In genomic region chr15:100309984-100310291, GRCh38 we compare ENCODE assay signal across 18 cellular contexts.
"Had no signal": no experiment of that assay in that cellular context is flagged by ENCODE, and none has a peak within 500 bp of the region (broad histone marks: within the 10 kb centered on the region; RNA-seq: fewer than 3 reads in every experiment).

No MANE protein-coding gene starts in this region.

- H3K4me1 Mint-ChIP-seq: activated CD8-positive, alpha-beta memory T cell treated with anti-CD3 and anti-CD28 coated beads, Interleukin-2, amount 10 ng/mL, durations not matched to agents 7 days and 5 days; activated naive CD4-positive, alpha-beta T cell treated with anti-CD3 and anti-CD28 coated beads, Interleukin-2, amount 50 U/mL, for 24 hours had no signal

- H3K4me3 Mint-ChIP-seq: activated CD4-positive, alpha-beta memory T cell treated with anti-CD3 and anti-CD28 coated beads for 36 hours; activated CD4-positive, alpha-beta T cell treated with anti-CD3 and anti-CD28 coated beads for 36 hours; activated CD8-positive, alpha-beta memory T cell treated with anti-CD3 and anti-CD28 coated beads, Interleukin-2, amount 10 ng/mL, durations not matched to agents 7 days and 5 days; activated naive CD4-positive, alpha-beta T cell treated with anti-CD3 and anti-CD28 coated beads, Interleukin-2, amount 50 U/mL, for 24 hours; T-helper 17 cell had no signal

- H3K9me3 Mint-ChIP-seq: activated CD4-positive, alpha-beta memory T cell treated with anti-CD3 and anti-CD28 coated beads for 36 hours; activated naive CD4-positive, alpha-beta T cell treated with anti-CD3 and anti-CD28 coated beads, Interleukin-2, amount 50 U/mL, for 24 hours; activated T-helper 2 cell treated with anti-CD3 and anti-CD28 coated beads, Interferon-gamma antibody, Interleukin-2, Interleukin-4, amounts not matched to agents 10 μg/mL and 5 μg/mL and 100 μg/mL, durations not matched to agents 14 hours and 24 hours and 36 hours had no signal

- H3K27me3 ChIP-seq: adrenal gland, cardiac muscle cell, upper lobe of left lung had no signal

- DNase-seq: activated CD4-positive, alpha-beta memory T cell treated with anti-CD3 and anti-CD28 coated beads for 36 hours; activated CD4-positive, alpha-beta T cell treated with anti-CD3 and anti-CD28 coated beads for 36 hours; activated CD8-positive, alpha-beta memory T cell treated with anti-CD3 and anti-CD28 coated beads, Interleukin-2, amount 10 ng/mL, durations not matched to agents 7 days and 5 days; activated T-cell treated with anti-CD3 and anti-CD28 coated beads, Interleukin-2, amount 50 U/mL, for 1 hour; adrenal gland; head of caudate nucleus; kidney glomerular epithelial cell; mesendoderm; small intestine; stimulated activated CD4-positive, alpha-beta T cell treated with anti-CD3 and anti-CD28 coated beads, Interleukin-4, amount 100 ng/mL, for 24 hours; stimulated activated naive CD4-positive, alpha-beta T cell treated with Interleukin-2 at 50 U/mL for 16 hours; substantia nigra; T-helper 17 cell; upper lobe of left lung had no signal

- H3K36me3 ChIP-seq: adrenal gland, cardiac muscle cell, prostate gland, upper lobe of left lung had no signal

- H3K4me3 ChIP-seq: adrenal gland, cardiac muscle cell, prostate gland, upper lobe of left lung had no signal

- H3K4me1 ChIP-seq: adrenal gland, prostate gland had no signal

- ATAC-seq: activated CD4-positive, alpha-beta T cell treated with anti-CD3 and anti-CD28 coated beads for 36 hours; activated CD8-positive, alpha-beta memory T cell treated with anti-CD3 and anti-CD28 coated beads, Interleukin-2, amount 10 ng/mL, durations not matched to agents 7 days and 5 days; T-helper 17 cell had no signal

- H3K9me3 ChIP-seq: adrenal gland, prostate gland had no signal

- H3K27me3 Mint-ChIP-seq: activated CD4-positive, alpha-beta memory T cell treated with anti-CD3 and anti-CD28 coated beads for 36 hours; activated CD4-positive, alpha-beta T cell treated with anti-CD3 and anti-CD28 coated beads for 36 hours; activated CD8-positive, alpha-beta memory T cell treated with anti-CD3 and anti-CD28 coated beads, Interleukin-2, amount 10 ng/mL, durations not matched to agents 7 days and 5 days; activated naive CD4-positive, alpha-beta T cell treated with anti-CD3 and anti-CD28 coated beads, Interleukin-2, amount 50 U/mL, for 24 hours; T-helper 17 cell had no signal

- H3K36me3 Mint-ChIP-seq: activated CD8-positive, alpha-beta memory T cell treated with anti-CD3 and anti-CD28 coated beads, Interleukin-2, amount 10 ng/mL, durations not matched to agents 7 days and 5 days had no signal

- H3K27ac ChIP-seq: adrenal gland, cardiac muscle cell, prostate gland, upper lobe of left lung had no signal

- H3K27ac Mint-ChIP-seq: activated CD4-positive, alpha-beta memory T cell treated with anti-CD3 and anti-CD28 coated beads for 36 hours; activated CD4-positive, alpha-beta T cell treated with anti-CD3 and anti-CD28 coated beads for 36 hours; activated CD8-positive, alpha-beta memory T cell treated with anti-CD3 and anti-CD28 coated beads, Interleukin-2, amount 10 ng/mL, durations not matched to agents 7 days and 5 days; activated naive CD4-positive, alpha-beta T cell treated with anti-CD3 and anti-CD28 coated beads, Interleukin-2, amount 50 U/mL, for 24 hours; activated T-helper 2 cell treated with anti-CD3 and anti-CD28 coated beads, Interferon-gamma antibody, Interleukin-2, Interleukin-4, amounts not matched to agents 10 μg/mL and 5 μg/mL and 100 μg/mL, durations not matched to agents 14 hours and 24 hours and 36 hours; T-helper 17 cell had no signal
